In the genomic region with DNA sequence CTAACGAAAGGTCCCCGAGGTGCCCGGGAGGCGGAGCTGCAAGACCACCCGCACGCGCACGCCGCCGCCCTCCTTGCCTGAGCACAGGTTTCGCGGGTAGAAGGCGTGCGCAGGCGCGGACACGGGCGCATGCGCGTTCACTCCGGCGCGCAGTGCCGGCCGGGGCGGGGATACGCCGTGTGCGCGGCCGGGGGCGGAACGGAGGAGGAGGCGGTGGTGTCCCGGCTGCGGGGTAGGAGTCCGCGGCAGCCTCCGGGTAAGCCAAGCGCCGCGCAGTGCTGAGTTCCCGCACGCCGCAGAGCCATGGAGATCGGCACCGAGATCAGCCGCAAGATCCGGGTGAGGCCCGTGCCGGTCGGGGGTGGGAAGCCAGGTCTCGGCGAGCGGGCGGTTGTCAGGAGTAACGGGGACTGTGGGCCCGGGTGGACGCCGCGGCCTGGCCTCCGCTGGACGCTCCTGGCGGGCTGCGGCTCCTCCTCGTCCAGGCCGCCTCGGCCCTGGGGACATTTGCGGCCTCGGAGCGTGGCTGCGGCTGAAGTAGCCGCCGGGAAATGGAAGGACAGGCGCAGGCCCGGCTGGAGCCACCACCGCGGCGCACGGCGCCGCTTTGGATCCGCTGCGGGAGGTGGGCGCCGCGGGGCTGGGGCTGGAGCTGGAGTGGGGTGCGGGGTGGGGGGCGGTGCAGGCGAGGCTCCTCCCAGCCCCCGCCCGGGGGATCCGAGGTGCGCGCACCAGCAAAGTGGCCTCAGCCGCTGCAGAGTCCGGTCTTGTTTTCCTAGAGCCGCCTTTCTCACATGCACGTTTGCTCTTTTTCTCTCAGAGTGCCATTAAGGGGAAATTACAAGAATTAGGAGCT, we compare ENCODE assay signal across 8 cellular contexts. TPM values are rescaled to one million over a fixed set of nuclear protein-coding genes. Genes with fewer than 3 reads are reported as not detected.
DNase-seq lines count a peak whose midpoint lies in the region; ATAC-seq and TF ChIP-seq lines count a peak whose summit lies in the region.

A gene with protein sequence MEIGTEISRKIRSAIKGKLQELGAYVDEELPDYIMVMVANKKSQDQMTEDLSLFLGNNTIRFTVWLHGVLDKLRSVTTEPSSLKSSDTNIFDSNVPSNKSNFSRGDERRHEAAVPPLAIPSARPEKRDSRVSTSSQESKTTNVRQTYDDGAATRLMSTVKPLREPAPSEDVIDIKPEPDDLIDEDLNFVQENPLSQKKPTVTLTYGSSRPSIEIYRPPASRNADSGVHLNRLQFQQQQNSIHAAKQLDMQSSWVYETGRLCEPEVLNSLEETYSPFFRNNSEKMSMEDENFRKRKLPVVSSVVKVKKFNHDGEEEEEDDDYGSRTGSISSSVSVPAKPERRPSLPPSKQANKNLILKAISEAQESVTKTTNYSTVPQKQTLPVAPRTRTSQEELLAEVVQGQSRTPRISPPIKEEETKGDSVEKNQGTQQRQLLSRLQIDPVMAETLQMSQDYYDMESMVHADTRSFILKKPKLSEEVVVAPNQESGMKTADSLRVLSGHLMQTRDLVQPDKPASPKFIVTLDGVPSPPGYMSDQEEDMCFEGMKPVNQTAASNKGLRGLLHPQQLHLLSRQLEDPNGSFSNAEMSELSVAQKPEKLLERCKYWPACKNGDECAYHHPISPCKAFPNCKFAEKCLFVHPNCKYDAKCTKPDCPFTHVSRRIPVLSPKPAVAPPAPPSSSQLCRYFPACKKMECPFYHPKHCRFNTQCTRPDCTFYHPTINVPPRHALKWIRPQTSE (plus strand): TSS at position 207 of the 856 bp plus-strand sequence. CDS start 97 bp downstream, at position 304.

- no peaks in the 10 kb centered on the region for H3K4me1 ChIP-seq in prostate gland (replicated peaks)
- no peaks in the 10 kb centered on the region for H3K4me1 ChIP-seq in urinary bladder (ENCODE audit: insufficient read depth)

- H3K4me3 ChIP-seq in prostate gland = peak within 1 kb of the TSS; percentile 97 to 99
- H3K4me3 ChIP-seq in urinary bladder (ENCODE audit: low read depth, low read length) = peak within 1 kb of the TSS; percentile 98

- no peaks in the 10 kb centered on the region for H3K9me3 ChIP-seq in prostate gland

- H3K36me3 ChIP-seq in prostate gland = peaks cover 0 to under 1% of the 10 kb centered on the region in 2 donors
- no peaks in the 10 kb centered on the region for H3K36me3 ChIP-seq in urinary bladder (ENCODE audit: insufficient read depth)

- TF ChIP-seq POLR2A in prostate gland (IDR thresholded peaks at IDR 0.05) = peak; percentile 77

- WGBS in prostate gland = 0% methylated on average over 56 of the region's 99 CpGs
- WGBS in urinary bladder = under 1% methylated on average over 99 of the region's 99 CpGs

- DNase-seq in GM13976 (ENCODE audit: low spot score) = peak; percentile 96
- peak; percentile 58 for DNase-seq in NCI-H1436 treated with DMSO at 0.1 percent for 48 hours (lab: John Stamatoyannopoulos, UW)
- DNase-seq in amniotic epithelial cell (ENCODE audit: low read depth) = peak; percentile 76
- DNase-seq in left cardiac atrium = peak; percentile 88
- peak; percentile 73 for DNase-seq in prostate gland (ENCODE audit: low spot score)

- ATAC-seq in HG02840 (IDR thresholded peaks at IDR 0.05; ENCODE audit: low FRiP score, unreplicated experiment) (peak; percentile 96), left cardiac atrium (peak; percentile 98 to 99)

- in situ Hi-C loops in GM13976 (cut with MboI; ENCODE audit: low sequenced_read_pairs, unreplicated experiment) = no loop called here

- intact Hi-C loops in T-helper 1 cell treated with Interleukin-12 subunit alpha and Interleukin-12 subunit beta and Interleukin-4 antibody, amounts not matched to agents 30 ng/mL and 1 ng/mL, for 36 hours (cut with micrococcal nuclease) = loop anchor here (1.0 to 10.0 kb wide), 12 partner anchors 9 to 1694 kb away; a partner anchor contains a TSS
- intact Hi-C loops in left cardiac atrium (cut with DNase I) (loop anchor here in 1 of 2 donors (5.0 to 10.0 kb wide), 3 partner anchors 176 to 548 kb away; a partner anchor contains a TSS), prostate gland (cut with DNase I) (loop anchor here (5.0 kb wide), 1 partner anchor 376 kb away; no protein-coding TSS in a partner anchor)

- H3K27ac ChIP-seq in prostate gland (peak within 1 kb of the TSS; percentile 91 to 94), urinary bladder (ENCODE audit: low read depth) (peak within 1 kb of the TSS; percentile 93)

- no peaks in the 10 kb centered on the region for H3K27me3 ChIP-seq in prostate gland (replicated peaks; ENCODE audit: insufficient read depth)

- TF ChIP-seq CTCF in GM13976 (IDR thresholded peaks at IDR 0.05; ENCODE audit: borderline replicate concordance, control extremely low read depth, extremely low read depth, insufficient read depth, missing control alignments) = peak; percentile 15
- TF ChIP-seq CTCF in prostate gland (IDR thresholded peaks at IDR 0.05) = peak in 2 of 4 experiments; percentile 12 to 31

RNA-seq across cellular contexts. Expression of the gene that starts here (rescaled TPM):
- total RNA-seq in T-helper 1 cell treated with Interleukin-12 subunit alpha and Interleukin-12 subunit beta and Interleukin-4 antibody, amounts not matched to agents 30 ng/mL and 1 ng/mL, for 36 hours = 39.7 and 40.0 TPM in 2 replicates
- total RNA-seq in left cardiac atrium (10 to 100 TPM; 38.0 to 41.4 TPM), prostate gland (100 to 1,000 TPM in 1 of 2 donors, 10 to 100 TPM in 1; 79.9 to 103 TPM), urinary bladder (66.4 TPM)
- 33.8 TPM for polyA plus RNA-seq in urinary bladder

Comparison
In these comparisons a context has a peak if more than half of its experiments do, and no peak if none do; other contexts are left out.
1. Peak in every context shown above with its lines: DNase-seq, ATAC-seq, H3K4me3 ChIP-seq and H3K27ac ChIP-seq.